In the genomic region with DNA sequence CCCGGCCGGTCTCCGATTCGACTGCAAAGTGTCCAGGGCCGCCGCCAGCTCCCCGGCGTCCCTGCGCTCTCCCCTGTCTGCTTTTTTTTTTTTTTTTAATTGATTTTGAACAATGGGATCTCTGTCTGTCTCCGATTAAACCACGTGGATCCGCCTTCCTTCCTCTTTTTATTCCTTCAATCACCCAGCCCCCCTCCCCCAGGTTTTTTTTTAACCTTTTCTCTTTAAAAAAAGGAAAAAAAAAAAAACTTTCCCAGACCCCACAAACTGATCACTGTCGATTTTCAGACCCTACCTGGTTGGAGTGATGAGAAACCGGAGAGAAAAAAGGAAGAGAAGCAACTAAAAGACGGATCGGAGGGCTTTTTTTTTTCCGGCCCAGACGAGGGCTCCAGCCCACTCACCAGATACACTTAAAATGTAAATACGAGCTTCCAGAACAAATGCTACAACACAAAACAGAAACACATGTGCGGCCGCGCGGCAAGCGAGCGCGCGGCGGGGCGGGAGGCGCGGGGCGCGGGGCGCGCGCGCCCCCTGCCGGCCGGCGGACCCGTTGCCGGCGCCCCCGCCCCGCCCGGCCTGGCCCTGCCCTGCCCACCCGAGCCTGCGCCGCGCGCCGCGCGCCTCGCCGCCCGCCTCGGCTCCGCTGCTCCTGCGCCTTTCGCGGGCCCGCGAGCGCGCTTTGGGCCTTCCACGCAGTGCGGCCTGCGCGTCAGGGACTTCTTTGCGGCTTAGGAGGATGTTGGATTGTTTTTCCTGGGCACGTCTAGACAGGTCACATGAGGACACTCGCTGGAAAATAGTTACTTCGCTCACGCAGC, we compare ENCODE assay signal across 1 cellular context.
A peak's percentile ranks its signal among the peaks of the same experiment; 100 is the strongest.
TF ChIP-seq lines count a peak whose summit lies in the region.

Gene RCC2 (minus strand): TSS at position 428 of the 824 bp plus-strand sequence. CDS start 1,163 bp downstream, outside the sequence.

TF ChIP-seq in HepG2, 621 proteins besides CTCF, POLR2A, EP300 and RAD21 (continued from another document and continues in another):
- TF ChIP-seq, protein P1, sequence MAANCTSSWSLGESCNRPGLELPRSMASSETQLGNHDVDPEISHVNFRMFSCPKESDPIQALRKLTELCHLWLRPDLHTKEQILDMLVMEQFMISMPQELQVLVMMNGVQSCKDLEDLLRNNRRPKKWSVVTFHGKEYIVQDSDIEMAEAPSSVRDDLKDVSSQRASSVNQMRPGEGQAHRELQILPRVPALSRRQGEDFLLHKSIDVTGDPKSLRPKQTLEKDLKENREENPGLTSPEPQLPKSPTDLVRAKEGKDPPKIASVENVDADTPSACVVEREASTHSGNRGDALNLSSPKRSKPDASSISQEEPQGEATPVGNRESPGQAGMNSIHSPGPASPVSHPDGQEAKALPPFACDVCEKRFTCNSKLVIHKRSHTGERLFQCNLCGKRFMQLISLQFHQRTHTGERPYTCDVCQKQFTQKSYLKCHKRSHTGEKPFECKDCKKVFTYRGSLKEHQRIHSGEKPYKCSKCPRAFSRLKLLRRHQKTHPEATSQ (CRISPR knock-in tag; IDR thresholded peaks at IDR 0.05; ENCODE audit: borderline replicate concordance), result no peak
- TF ChIP-seq REPIN1 (CRISPR knock-in tag; IDR thresholded peaks at IDR 0.05; ENCODE audit: borderline replicate concordance, low read depth), result no peak
- TF ChIP-seq HNRNPLL (IDR thresholded peaks at IDR 0.05; ENCODE audit: low read depth, low read length, poor library complexity, severe bottlenecking), result peak; percentile 88
- TF ChIP-seq POLR2G (IDR thresholded peaks at IDR 0.05; ENCODE audit: low read depth, low read length), result peak; percentile 80
- no peak for TF ChIP-seq ZFP36L1 (CRISPR knock-in tag; IDR thresholded peaks at IDR 0.05)
- no peak for TF ChIP-seq SP2 (CRISPR knock-in tag; IDR thresholded peaks at IDR 0.05)
- TF ChIP-seq ZNF30 (CRISPR knock-in tag; IDR thresholded peaks at IDR 0.05), result no peak
- TF ChIP-seq ELF4 (CRISPR knock-in tag; IDR thresholded peaks at IDR 0.05; ENCODE audit: borderline replicate concordance), result no peak
- no peak for TF ChIP-seq PPARG (CRISPR knock-in tag; conservative IDR thresholded peaks at IDR 0.05)
- no peak for TF ChIP-seq POGZ (CRISPR knock-in tag; IDR thresholded peaks at IDR 0.05)
- TF ChIP-seq FOXK1 (CRISPR knock-in tag; IDR thresholded peaks at IDR 0.05; ENCODE audit: borderline replicate concordance, low read depth), result peak; percentile 60; the same call in 1 of the 2 replicates
- no peak for TF ChIP-seq ZSCAN22 (CRISPR knock-in tag; IDR thresholded peaks at IDR 0.05)
- TF ChIP-seq SALL1 (CRISPR knock-in tag; IDR thresholded peaks at IDR 0.05), result no peak
- no peak for TF ChIP-seq KLF12 (CRISPR knock-in tag; IDR thresholded peaks at IDR 0.05; ENCODE audit: borderline replicate concordance)
- no peak for TF ChIP-seq ELF1 (CRISPR knock-in tag; IDR thresholded peaks at IDR 0.05)
- no peak for TF ChIP-seq KLF15 (CRISPR knock-in tag; IDR thresholded peaks at IDR 0.05; ENCODE audit: borderline replicate concordance)
- no peak for TF ChIP-seq ZBTB3 (CRISPR knock-in tag; IDR thresholded peaks at IDR 0.05; ENCODE audit: borderline replicate concordance, low read depth)
- no peak for TF ChIP-seq TGIF2 (CRISPR knock-in tag; IDR thresholded peaks at IDR 0.05)
- no peak for TF ChIP-seq ETS1 (CRISPR knock-in tag; IDR thresholded peaks at IDR 0.05)
- no peak for TF ChIP-seq TSC22D2 (CRISPR knock-in tag; IDR thresholded peaks at IDR 0.05; ENCODE audit: borderline replicate concordance)
- TF ChIP-seq ZNF382 (CRISPR knock-in tag; IDR thresholded peaks at IDR 0.05; ENCODE audit: borderline replicate concordance), result no peak
- TF ChIP-seq, protein P2, sequence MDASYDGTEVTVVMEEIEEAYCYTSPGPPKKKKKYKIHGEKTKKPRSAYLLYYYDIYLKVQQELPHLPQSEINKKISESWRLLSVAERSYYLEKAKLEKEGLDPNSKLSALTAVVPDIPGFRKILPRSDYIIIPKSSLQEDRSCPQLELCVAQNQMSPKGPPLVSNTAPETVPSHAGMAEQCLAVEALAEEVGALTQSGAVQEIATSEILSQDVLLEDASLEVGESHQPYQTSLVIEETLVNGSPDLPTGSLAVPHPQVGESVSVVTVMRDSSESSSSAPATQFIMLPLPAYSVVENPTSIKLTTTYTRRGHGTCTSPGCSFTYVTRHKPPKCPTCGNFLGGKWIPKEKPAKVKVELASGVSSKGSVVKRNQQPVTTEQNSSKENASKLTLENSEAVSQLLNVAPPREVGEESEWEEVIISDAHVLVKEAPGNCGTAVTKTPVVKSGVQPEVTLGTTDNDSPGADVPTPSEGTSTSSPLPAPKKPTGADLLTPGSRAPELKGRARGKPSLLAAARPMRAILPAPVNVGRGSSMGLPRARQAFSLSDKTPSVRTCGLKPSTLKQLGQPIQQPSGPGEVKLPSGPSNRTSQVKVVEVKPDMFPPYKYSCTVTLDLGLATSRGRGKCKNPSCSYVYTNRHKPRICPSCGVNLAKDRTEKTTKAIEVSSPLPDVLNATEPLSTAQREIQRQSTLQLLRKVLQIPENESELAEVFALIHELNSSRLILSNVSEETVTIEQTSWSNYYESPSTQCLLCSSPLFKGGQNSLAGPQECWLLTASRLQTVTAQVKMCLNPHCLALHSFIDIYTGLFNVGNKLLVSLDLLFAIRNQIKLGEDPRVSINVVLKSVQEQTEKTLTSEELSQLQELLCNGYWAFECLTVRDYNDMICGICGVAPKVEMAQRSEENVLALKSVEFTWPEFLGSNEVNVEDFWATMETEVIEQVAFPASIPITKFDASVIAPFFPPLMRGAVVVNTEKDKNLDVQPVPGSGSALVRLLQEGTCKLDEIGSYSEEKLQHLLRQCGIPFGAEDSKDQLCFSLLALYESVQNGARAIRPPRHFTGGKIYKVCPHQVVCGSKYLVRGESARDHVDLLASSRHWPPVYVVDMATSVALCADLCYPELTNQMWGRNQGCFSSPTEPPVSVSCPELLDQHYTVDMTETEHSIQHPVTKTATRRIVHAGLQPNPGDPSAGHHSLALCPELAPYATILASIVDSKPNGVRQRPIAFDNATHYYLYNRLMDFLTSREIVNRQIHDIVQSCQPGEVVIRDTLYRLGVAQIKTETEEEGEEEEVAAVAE (CRISPR knock-in tag; IDR thresholded peaks at IDR 0.05; ENCODE audit: borderline replicate concordance), result 0 out of 2 replicates have a peak, but pooled peaks have one; percentile 8
- TF ChIP-seq SMAD9 (CRISPR knock-in tag; IDR thresholded peaks at IDR 0.05), result no peak
- TF ChIP-seq, protein P3, sequence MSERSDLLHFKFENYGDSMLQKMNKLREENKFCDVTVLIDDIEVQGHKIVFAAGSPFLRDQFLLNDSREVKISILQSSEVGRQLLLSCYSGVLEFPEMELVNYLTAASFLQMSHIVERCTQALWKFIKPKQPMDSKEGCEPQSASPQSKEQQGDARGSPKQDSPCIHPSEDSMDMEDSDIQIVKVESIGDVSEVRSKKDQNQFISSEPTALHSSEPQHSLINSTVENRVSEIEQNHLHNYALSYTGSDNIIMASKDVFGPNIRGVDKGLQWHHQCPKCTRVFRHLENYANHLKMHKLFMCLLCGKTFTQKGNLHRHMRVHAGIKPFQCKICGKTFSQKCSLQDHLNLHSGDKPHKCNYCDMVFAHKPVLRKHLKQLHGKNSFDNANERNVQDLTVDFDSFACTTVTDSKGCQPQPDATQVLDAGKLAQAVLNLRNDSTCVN (CRISPR knock-in tag; IDR thresholded peaks at IDR 0.05; ENCODE audit: borderline replicate concordance), result 0 out of 2 replicates have a peak, but pooled peaks have one; percentile 24
- peak; percentile 48; the same call in 1 of the 2 replicates for TF ChIP-seq PHF8 (CRISPR knock-in tag; IDR thresholded peaks at IDR 0.05)
- no peak for TF ChIP-seq PHF20 (CRISPR knock-in tag; IDR thresholded peaks at IDR 0.05)
- TF ChIP-seq, protein P4, sequence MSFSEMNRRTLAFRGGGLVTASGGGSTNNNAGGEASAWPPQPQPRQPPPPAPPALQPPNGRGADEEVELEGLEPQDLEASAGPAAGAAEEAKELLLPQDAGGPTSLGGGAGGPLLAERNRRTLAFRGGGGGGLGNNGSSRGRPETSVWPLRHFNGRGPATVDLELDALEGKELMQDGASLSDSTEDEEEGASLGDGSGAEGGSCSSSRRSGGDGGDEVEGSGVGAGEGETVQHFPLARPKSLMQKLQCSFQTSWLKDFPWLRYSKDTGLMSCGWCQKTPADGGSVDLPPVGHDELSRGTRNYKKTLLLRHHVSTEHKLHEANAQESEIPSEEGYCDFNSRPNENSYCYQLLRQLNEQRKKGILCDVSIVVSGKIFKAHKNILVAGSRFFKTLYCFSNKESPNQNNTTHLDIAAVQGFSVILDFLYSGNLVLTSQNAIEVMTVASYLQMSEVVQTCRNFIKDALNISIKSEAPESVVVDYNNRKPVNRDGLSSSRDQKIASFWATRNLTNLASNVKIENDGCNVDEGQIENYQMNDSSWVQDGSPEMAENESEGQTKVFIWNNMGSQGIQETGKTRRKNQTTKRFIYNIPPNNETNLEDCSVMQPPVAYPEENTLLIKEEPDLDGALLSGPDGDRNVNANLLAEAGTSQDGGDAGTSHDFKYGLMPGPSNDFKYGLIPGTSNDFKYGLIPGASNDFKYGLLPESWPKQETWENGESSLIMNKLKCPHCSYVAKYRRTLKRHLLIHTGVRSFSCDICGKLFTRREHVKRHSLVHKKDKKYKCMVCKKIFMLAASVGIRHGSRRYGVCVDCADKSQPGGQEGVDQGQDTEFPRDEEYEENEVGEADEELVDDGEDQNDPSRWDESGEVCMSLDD (CRISPR knock-in tag; IDR thresholded peaks at IDR 0.05; ENCODE audit: borderline replicate concordance), result no peak
- TF ChIP-seq, protein P5, sequence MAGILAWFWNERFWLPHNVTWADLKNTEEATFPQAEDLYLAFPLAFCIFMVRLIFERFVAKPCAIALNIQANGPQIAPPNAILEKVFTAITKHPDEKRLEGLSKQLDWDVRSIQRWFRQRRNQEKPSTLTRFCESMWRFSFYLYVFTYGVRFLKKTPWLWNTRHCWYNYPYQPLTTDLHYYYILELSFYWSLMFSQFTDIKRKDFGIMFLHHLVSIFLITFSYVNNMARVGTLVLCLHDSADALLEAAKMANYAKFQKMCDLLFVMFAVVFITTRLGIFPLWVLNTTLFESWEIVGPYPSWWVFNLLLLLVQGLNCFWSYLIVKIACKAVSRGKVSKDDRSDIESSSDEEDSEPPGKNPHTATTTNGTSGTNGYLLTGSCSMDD (CRISPR knock-in tag; IDR thresholded peaks at IDR 0.05), result no peak
- TF ChIP-seq NFKBIZ (CRISPR knock-in tag; IDR thresholded peaks at IDR 0.05), result no peak
- TF ChIP-seq CHCHD3 (CRISPR knock-in tag; IDR thresholded peaks at IDR 0.05), result no peak
- peak; percentile 40; the same call in 1 of the 2 replicates for TF ChIP-seq TAF1 (CRISPR knock-in tag; IDR thresholded peaks at IDR 0.05)
- TF ChIP-seq KDM2A (CRISPR knock-in tag; IDR thresholded peaks at IDR 0.05; ENCODE audit: borderline replicate concordance, low read depth), result peak; percentile 52; the same call in 1 of the 2 replicates
- no peak for TF ChIP-seq SRSF1 (optimal IDR thresholded peaks at IDR 0.05; ENCODE audit: low read depth, low read length)
- peak; percentile 46; the same call in 1 of the 2 replicates for TF ChIP-seq FOXA3 (CRISPR knock-in tag; IDR thresholded peaks at IDR 0.05)
- no peak for TF ChIP-seq MYNN (CRISPR knock-in tag; IDR thresholded peaks at IDR 0.05; ENCODE audit: low read depth)
- TF ChIP-seq TOPORS (CRISPR knock-in tag; IDR thresholded peaks at IDR 0.05), result no peak
- TF ChIP-seq RFX1 (IDR thresholded peaks at IDR 0.05), result no peak
- no peak for TF ChIP-seq DZIP1 (CRISPR knock-in tag; IDR thresholded peaks at IDR 0.05)
- TF ChIP-seq LCORL (IDR thresholded peaks at IDR 0.05), result no peak
- no peak for TF ChIP-seq LCORL (CRISPR knock-in tag; IDR thresholded peaks at IDR 0.05)
- no peak for TF ChIP-seq ZNF263 (CRISPR knock-in tag; IDR thresholded peaks at IDR 0.05)
- TF ChIP-seq ZNF562 (CRISPR knock-in tag; IDR thresholded peaks at IDR 0.05; ENCODE audit: borderline replicate concordance), result no peak
- TF ChIP-seq ZNF577 (CRISPR knock-in tag; IDR thresholded peaks at IDR 0.05; ENCODE audit: borderline replicate concordance, low read depth), result no peak
- TF ChIP-seq, protein P6, sequence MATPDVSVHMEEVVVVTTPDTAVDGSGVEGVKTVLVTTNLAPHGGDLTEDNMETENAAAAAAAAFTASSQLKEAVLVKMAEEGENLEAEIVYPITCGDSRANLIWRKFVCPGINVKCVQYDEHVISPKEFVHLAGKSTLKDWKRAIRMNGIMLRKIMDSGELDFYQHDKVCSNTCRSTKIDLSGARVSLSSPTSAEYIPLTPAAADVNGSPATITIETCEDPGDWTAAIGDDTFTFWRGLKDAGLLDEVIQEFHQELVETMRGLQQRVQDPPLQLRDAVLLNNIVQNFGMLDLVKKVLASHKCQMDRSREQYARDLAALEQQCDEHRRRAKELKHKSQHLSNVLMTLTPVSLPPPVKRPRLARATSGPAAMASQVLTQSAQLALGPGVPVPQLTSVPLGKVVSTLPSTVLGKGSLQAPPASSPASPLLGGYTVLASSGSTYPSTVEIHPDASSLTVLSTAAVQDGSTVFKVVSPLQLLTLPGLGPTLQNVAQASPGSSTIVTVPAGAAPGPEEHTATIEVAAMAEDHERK (CRISPR knock-in tag; IDR thresholded peaks at IDR 0.05; ENCODE audit: low read depth), result no peak
- no peak for TF ChIP-seq CBX1 (IDR thresholded peaks at IDR 0.05; ENCODE audit: low read depth)
- TF ChIP-seq TBL1XR1 (IDR thresholded peaks at IDR 0.05; ENCODE audit: borderline replicate concordance, low read length, partially characterized antibody), result no peak
- no peak for TF ChIP-seq ZFYVE20 (CRISPR knock-in tag; IDR thresholded peaks at IDR 0.05; ENCODE audit: borderline replicate concordance, low read depth)
